In genomic region chr1:175814885-175815284, GRCh38 we compare ENCODE assay signal across 9 cellular contexts.
"Had no signal": no experiment of that assay in that cellular context is flagged by ENCODE, and none has a peak within 500 bp of the region (broad histone marks: within the 10 kb centered on the region; RNA-seq: fewer than 3 reads in every experiment).

No MANE protein-coding gene starts in this region.

- H3K4me2 ChIP-seq: KMS-11 had no signal

- H3K27ac ChIP-seq: HL-60, KMS-11 had no signal

- DNase-seq: IMR-90, Karpas-422, Kasumi-1, KBM-7, KG1 had no signal

- FAIRE-seq: HepG2, HTR-8/SVneo had no signal

- ATAC-seq: HepG2 had no signal

- H3K9ac ChIP-seq: KMS-11 had no signal
